1 cellular context compared by ENCODE assay signal in genomic region chr20:50450961-50451752, GRCh38.
TF ChIP-seq lines count a peak whose summit lies in the region.

No MANE protein-coding gene starts in this region.

TF ChIP-seq in HepG2, 621 proteins besides CTCF, POLR2A, EP300 and RAD21 (continued from another document and continues in another):
- no peak; the same call in 1 of the 2 replicates for TF ChIP-seq ZNF574 (CRISPR knock-in tag; IDR thresholded peaks at IDR 0.05)
- no peak for TF ChIP-seq ZNF224 (CRISPR knock-in tag; IDR thresholded peaks at IDR 0.05)
- TF ChIP-seq MAFF (IDR thresholded peaks at IDR 0.05; ENCODE audit: low read depth, low read length): no peak
- no peak for TF ChIP-seq THYN1 (CRISPR knock-in tag; IDR thresholded peaks at IDR 0.05; ENCODE audit: borderline replicate concordance, low read depth)
- peak; percentile 41 for TF ChIP-seq HNF4A (CRISPR knock-in tag; IDR thresholded peaks at IDR 0.05)
- TF ChIP-seq FOXO4 (CRISPR knock-in tag; conservative IDR thresholded peaks at IDR 0.05): 0 out of 2 replicates have a peak, but pooled peaks have one; percentile 6
- peak; percentile 46; the same call in 1 of the 2 replicates for TF ChIP-seq HDAC2 (CRISPR knock-in tag; IDR thresholded peaks at IDR 0.05)
- peak; percentile 68; the same call in 1 of the 2 replicates for TF ChIP-seq NFKB2 (CRISPR knock-in tag; IDR thresholded peaks at IDR 0.05; ENCODE audit: borderline replicate concordance)
- TF ChIP-seq, protein P1, sequence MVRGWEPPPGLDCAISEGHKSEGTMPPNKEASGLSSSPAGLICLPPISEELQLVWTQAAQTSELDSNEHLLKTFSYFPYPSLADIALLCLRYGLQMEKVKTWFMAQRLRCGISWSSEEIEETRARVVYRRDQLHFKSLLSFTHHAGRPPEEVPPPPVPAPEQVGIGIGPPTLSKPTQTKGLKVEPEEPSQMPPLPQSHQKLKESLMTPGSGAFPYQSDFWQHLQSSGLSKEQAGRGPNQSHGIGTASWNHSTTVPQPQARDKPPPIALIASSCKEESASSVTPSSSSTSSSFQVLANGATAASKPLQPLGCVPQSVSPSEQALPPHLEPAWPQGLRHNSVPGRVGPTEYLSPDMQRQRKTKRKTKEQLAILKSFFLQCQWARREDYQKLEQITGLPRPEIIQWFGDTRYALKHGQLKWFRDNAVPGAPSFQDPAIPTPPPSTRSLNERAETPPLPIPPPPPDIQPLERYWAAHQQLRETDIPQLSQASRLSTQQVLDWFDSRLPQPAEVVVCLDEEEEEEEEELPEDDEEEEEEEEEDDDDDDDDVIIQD (CRISPR knock-in tag; IDR thresholded peaks at IDR 0.05; ENCODE audit: low read depth): no peak
- 0 out of 2 replicates have a peak, but pooled peaks have one; percentile 33 for TF ChIP-seq ISL2 (CRISPR knock-in tag; IDR thresholded peaks at IDR 0.05)
- no peak for TF ChIP-seq FOXK2 (IDR thresholded peaks at IDR 0.05)
- TF ChIP-seq ZNF253 (CRISPR knock-in tag; IDR thresholded peaks at IDR 0.05; ENCODE audit: borderline replicate concordance): no peak
- no peak for TF ChIP-seq ZFP36L2 (CRISPR knock-in tag; IDR thresholded peaks at IDR 0.05)
- no peak for TF ChIP-seq SMARCE1 (IDR thresholded peaks at IDR 0.05; ENCODE audit: borderline replicate concordance)
- no peak for TF ChIP-seq SUZ12 (IDR thresholded peaks at IDR 0.05; ENCODE audit: low read depth, low read length)
- TF ChIP-seq, protein P2, sequence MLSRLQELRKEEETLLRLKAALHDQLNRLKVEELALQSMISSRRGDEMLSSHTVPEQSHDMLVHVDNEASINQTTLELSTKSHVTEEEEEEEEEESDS (CRISPR knock-in tag; IDR thresholded peaks at IDR 0.05; ENCODE audit: borderline replicate concordance): no peak
- no peak for TF ChIP-seq NFIC (IDR thresholded peaks at IDR 0.05; ENCODE audit: low read length)
- no peak for TF ChIP-seq POLR2AphosphoS2 (IDR thresholded peaks at IDR 0.05; ENCODE audit: low read depth, low read length)
- no peak for TF ChIP-seq ZBTB43 (CRISPR knock-in tag; conservative IDR thresholded peaks at IDR 0.05)
- no peak for TF ChIP-seq DNMT1 (CRISPR knock-in tag; IDR thresholded peaks at IDR 0.05)
- TF ChIP-seq ZBTB7B (CRISPR knock-in tag; IDR thresholded peaks at IDR 0.05): peak; percentile 60; the same call in 1 of the 2 replicates
- TF ChIP-seq NR2F2 (IDR thresholded peaks at IDR 0.05; ENCODE audit: borderline replicate concordance, low read depth): peak; percentile 66; the same call in 1 of the 2 replicates
- TF ChIP-seq ZNF432 (CRISPR knock-in tag; IDR thresholded peaks at IDR 0.05; ENCODE audit: borderline replicate concordance): no peak
- TF ChIP-seq BRD4 (CRISPR knock-in tag; IDR thresholded peaks at IDR 0.05): peak; percentile 80; the same call in 1 of the 2 replicates
- TF ChIP-seq, protein P3, sequence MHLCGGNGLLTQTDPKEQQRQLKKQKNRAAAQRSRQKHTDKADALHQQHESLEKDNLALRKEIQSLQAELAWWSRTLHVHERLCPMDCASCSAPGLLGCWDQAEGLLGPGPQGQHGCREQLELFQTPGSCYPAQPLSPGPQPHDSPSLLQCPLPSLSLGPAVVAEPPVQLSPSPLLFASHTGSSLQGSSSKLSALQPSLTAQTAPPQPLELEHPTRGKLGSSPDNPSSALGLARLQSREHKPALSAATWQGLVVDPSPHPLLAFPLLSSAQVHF (CRISPR knock-in tag; IDR thresholded peaks at IDR 0.05): no peak
- TF ChIP-seq ZNF503 (CRISPR knock-in tag; IDR thresholded peaks at IDR 0.05): no peak
- 0 out of 2 replicates have a peak, but pooled peaks have one; percentile 44 for TF ChIP-seq PRDM4 (CRISPR knock-in tag; IDR thresholded peaks at IDR 0.05; ENCODE audit: borderline replicate concordance)
- TF ChIP-seq FLYWCH1 (CRISPR knock-in tag; IDR thresholded peaks at IDR 0.05): no peak
- TF ChIP-seq AKAP8 (CRISPR knock-in tag; IDR thresholded peaks at IDR 0.05): no peak
- no peak for TF ChIP-seq U2AF2 (IDR thresholded peaks at IDR 0.05; ENCODE audit: low read depth, low read length)
- no peak for TF ChIP-seq ZBTB8A (CRISPR knock-in tag; IDR thresholded peaks at IDR 0.05; ENCODE audit: borderline replicate concordance, low read depth)
- TF ChIP-seq ATF1 (CRISPR knock-in tag; IDR thresholded peaks at IDR 0.05): no peak
- no peak for TF ChIP-seq ZNF749 (CRISPR knock-in tag; IDR thresholded peaks at IDR 0.05; ENCODE audit: borderline replicate concordance)
- 0 out of 2 replicates have a peak, but pooled peaks have one; percentile 4 for TF ChIP-seq MXD3 (CRISPR knock-in tag; IDR thresholded peaks at IDR 0.05)
- TF ChIP-seq SIX1 (CRISPR knock-in tag; IDR thresholded peaks at IDR 0.05; ENCODE audit: borderline replicate concordance): no peak
- no peak for TF ChIP-seq HNRNPLL (IDR thresholded peaks at IDR 0.05; ENCODE audit: low read depth, low read length, poor library complexity, severe bottlenecking)
- peak; percentile 41; the same call in 1 of the 2 replicates for TF ChIP-seq ZNF205 (CRISPR knock-in tag; IDR thresholded peaks at IDR 0.05)
- TF ChIP-seq KDM2A (CRISPR knock-in tag; IDR thresholded peaks at IDR 0.05; ENCODE audit: borderline replicate concordance, low read depth): peak; percentile 55
- TF ChIP-seq ZNF83 (CRISPR knock-in tag; IDR thresholded peaks at IDR 0.05; ENCODE audit: borderline replicate concordance): no peak
- no peak for TF ChIP-seq CC2D1A (CRISPR knock-in tag; IDR thresholded peaks at IDR 0.05)
- TF ChIP-seq, protein P4, sequence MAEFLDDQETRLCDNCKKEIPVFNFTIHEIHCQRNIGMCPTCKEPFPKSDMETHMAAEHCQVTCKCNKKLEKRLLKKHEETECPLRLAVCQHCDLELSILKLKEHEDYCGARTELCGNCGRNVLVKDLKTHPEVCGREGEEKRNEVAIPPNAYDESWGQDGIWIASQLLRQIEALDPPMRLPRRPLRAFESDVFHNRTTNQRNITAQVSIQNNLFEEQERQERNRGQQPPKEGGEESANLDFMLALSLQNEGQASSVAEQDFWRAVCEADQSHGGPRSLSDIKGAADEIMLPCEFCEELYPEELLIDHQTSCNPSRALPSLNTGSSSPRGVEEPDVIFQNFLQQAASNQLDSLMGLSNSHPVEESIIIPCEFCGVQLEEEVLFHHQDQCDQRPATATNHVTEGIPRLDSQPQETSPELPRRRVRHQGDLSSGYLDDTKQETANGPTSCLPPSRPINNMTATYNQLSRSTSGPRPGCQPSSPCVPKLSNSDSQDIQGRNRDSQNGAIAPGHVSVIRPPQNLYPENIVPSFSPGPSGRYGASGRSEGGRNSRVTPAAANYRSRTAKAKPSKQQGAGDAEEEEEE (CRISPR knock-in tag; IDR thresholded peaks at IDR 0.05; ENCODE audit: borderline replicate concordance): no peak
- TF ChIP-seq HINFP (CRISPR knock-in tag; IDR thresholded peaks at IDR 0.05; ENCODE audit: low read depth): peak; percentile 85
- no peak for TF ChIP-seq ZNF367 (CRISPR knock-in tag; IDR thresholded peaks at IDR 0.05; ENCODE audit: borderline replicate concordance)
- no peak for TF ChIP-seq NFE2L2 (IDR thresholded peaks at IDR 0.05; ENCODE audit: low read length)
- TF ChIP-seq MAFG (CRISPR knock-in tag; IDR thresholded peaks at IDR 0.05): no peak
- TF ChIP-seq NR2F1 (CRISPR knock-in tag; IDR thresholded peaks at IDR 0.05): no peak
- no peak for TF ChIP-seq EZH2 (conservative IDR thresholded peaks at IDR 0.05; ENCODE audit: low read depth, low read length)
- TF ChIP-seq PHF20 (CRISPR knock-in tag; IDR thresholded peaks at IDR 0.05): no peak
- no peak for TF ChIP-seq ZNF7 (CRISPR knock-in tag; IDR thresholded peaks at IDR 0.05)
- TF ChIP-seq, protein P5, sequence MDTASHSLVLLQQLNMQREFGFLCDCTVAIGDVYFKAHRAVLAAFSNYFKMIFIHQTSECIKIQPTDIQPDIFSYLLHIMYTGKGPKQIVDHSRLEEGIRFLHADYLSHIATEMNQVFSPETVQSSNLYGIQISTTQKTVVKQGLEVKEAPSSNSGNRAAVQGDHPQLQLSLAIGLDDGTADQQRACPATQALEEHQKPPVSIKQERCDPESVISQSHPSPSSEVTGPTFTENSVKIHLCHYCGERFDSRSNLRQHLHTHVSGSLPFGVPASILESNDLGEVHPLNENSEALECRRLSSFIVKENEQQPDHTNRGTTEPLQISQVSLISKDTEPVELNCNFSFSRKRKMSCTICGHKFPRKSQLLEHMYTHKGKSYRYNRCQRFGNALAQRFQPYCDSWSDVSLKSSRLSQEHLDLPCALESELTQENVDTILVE (CRISPR knock-in tag; IDR thresholded peaks at IDR 0.05): no peak
